ENCODE assay signal across 2 cellular contexts in the genomic region with DNA sequence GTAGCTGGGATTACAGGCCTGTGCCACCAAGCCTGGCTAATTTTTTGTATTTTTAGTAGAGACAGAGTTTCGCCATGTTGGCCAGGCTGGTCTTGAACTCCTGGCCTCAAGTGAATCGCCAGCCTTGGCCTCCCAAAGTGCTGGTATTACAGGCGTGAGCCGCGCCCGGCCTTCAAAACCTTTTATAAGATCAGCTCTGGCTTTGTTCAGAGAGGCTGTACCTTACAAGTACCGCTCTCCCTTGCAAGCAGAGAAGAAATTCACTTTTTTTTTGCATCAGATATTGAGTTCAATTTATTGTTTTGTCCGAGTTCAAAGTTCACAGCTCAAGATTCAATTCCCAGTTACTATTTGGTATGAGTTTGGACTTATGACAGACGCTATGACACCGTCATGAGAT.
TF ChIP-seq lines count a peak whose summit lies in the region.

No MANE protein-coding gene starts in this region.

TF ChIP-seq in SK-N-SH, 30 proteins besides CTCF, POLR2A, EP300 and RAD21:
- TF ChIP-seq, protein P1, sequence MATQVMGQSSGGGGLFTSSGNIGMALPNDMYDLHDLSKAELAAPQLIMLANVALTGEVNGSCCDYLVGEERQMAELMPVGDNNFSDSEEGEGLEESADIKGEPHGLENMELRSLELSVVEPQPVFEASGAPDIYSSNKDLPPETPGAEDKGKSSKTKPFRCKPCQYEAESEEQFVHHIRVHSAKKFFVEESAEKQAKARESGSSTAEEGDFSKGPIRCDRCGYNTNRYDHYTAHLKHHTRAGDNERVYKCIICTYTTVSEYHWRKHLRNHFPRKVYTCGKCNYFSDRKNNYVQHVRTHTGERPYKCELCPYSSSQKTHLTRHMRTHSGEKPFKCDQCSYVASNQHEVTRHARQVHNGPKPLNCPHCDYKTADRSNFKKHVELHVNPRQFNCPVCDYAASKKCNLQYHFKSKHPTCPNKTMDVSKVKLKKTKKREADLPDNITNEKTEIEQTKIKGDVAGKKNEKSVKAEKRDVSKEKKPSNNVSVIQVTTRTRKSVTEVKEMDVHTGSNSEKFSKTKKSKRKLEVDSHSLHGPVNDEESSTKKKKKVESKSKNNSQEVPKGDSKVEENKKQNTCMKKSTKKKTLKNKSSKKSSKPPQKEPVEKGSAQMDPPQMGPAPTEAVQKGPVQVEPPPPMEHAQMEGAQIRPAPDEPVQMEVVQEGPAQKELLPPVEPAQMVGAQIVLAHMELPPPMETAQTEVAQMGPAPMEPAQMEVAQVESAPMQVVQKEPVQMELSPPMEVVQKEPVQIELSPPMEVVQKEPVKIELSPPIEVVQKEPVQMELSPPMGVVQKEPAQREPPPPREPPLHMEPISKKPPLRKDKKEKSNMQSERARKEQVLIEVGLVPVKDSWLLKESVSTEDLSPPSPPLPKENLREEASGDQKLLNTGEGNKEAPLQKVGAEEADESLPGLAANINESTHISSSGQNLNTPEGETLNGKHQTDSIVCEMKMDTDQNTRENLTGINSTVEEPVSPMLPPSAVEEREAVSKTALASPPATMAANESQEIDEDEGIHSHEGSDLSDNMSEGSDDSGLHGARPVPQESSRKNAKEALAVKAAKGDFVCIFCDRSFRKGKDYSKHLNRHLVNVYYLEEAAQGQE (IDR thresholded peaks at IDR 0.05; ENCODE audit: low read depth, low read length), result no peak
- TF ChIP-seq FOSL2 (IDR thresholded peaks at IDR 0.05; ENCODE audit: borderline replicate concordance, low read depth) (no peak), GATA2 (CRISPR knock-in tag; IDR thresholded peaks at IDR 0.05) (no peak), SIN3A (IDR thresholded peaks at IDR 0.05; ENCODE audit: borderline replicate concordance, low read depth, low read length) (no peak), SMC3 (IDR thresholded peaks at IDR 0.05; ENCODE audit: low read depth, low read length) (no peak), ELF1 (IDR thresholded peaks at IDR 0.05) (no peak), NFIC (IDR thresholded peaks at IDR 0.05; ENCODE audit: borderline replicate concordance) (no peak), CHD2 (IDR thresholded peaks at IDR 0.05; ENCODE audit: low read length, partially characterized antibody) (no peak), NRF1 (IDR thresholded peaks at IDR 0.05; ENCODE audit: low read depth, low read length) (no peak), RXRA (IDR thresholded peaks at IDR 0.05; ENCODE audit: borderline replicate concordance, low read depth) (no peak), TEAD4 (IDR thresholded peaks at IDR 0.05; ENCODE audit: borderline replicate concordance, insufficient read depth) (no peak), YY1 (IDR thresholded peaks at IDR 0.05; ENCODE audit: low read depth) (no peak), FOXJ3 (CRISPR knock-in tag; IDR thresholded peaks at IDR 0.05) (no peak), GABPA (IDR thresholded peaks at IDR 0.05; ENCODE audit: low read depth) (no peak), MXI1 (IDR thresholded peaks at IDR 0.05; ENCODE audit: low read depth, low read length) (no peak), JUND (IDR thresholded peaks at IDR 0.05) (no peak)
- TF ChIP-seq, protein P2, sequence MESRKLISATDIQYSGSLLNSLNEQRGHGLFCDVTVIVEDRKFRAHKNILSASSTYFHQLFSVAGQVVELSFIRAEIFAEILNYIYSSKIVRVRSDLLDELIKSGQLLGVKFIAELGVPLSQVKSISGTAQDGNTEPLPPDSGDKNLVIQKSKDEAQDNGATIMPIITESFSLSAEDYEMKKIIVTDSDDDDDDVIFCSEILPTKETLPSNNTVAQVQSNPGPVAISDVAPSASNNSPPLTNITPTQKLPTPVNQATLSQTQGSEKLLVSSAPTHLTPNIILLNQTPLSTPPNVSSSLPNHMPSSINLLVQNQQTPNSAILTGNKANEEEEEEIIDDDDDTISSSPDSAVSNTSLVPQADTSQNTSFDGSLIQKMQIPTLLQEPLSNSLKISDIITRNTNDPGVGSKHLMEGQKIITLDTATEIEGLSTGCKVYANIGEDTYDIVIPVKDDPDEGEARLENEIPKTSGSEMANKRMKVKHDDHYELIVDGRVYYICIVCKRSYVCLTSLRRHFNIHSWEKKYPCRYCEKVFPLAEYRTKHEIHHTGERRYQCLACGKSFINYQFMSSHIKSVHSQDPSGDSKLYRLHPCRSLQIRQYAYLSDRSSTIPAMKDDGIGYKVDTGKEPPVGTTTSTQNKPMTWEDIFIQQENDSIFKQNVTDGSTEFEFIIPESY (IDR thresholded peaks at IDR 0.05; ENCODE audit: borderline replicate concordance, low read depth), result no peak
- TF ChIP-seq, protein P3, sequence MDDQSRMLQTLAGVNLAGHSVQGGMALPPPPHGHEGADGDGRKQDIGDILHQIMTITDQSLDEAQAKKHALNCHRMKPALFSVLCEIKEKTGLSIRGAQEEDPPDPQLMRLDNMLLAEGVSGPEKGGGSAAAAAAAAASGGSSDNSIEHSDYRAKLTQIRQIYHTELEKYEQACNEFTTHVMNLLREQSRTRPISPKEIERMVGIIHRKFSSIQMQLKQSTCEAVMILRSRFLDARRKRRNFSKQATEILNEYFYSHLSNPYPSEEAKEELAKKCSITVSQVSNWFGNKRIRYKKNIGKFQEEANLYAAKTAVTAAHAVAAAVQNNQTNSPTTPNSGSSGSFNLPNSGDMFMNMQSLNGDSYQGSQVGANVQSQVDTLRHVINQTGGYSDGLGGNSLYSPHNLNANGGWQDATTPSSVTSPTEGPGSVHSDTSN (IDR thresholded peaks at IDR 0.05), result no peak
- TF ChIP-seq, protein P4, sequence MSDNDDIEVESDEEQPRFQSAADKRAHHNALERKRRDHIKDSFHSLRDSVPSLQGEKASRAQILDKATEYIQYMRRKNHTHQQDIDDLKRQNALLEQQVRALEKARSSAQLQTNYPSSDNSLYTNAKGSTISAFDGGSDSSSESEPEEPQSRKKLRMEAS (IDR thresholded peaks at IDR 0.05; ENCODE audit: low read depth), result no peak
- TF ChIP-seq, protein P5, sequence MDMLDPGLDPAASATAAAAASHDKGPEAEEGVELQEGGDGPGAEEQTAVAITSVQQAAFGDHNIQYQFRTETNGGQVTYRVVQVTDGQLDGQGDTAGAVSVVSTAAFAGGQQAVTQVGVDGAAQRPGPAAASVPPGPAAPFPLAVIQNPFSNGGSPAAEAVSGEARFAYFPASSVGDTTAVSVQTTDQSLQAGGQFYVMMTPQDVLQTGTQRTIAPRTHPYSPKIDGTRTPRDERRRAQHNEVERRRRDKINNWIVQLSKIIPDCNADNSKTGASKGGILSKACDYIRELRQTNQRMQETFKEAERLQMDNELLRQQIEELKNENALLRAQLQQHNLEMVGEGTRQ (IDR thresholded peaks at IDR 0.05; ENCODE audit: borderline replicate concordance, low read depth, low read length), result no peak

TF ChIP-seq in SK-N-SH treated with all-trans-retinoic acid at 6 μM for 48 hours, 23 proteins besides CTCF, POLR2A, EP300 and RAD21 (continued from another document):
- TF ChIP-seq, protein P6, sequence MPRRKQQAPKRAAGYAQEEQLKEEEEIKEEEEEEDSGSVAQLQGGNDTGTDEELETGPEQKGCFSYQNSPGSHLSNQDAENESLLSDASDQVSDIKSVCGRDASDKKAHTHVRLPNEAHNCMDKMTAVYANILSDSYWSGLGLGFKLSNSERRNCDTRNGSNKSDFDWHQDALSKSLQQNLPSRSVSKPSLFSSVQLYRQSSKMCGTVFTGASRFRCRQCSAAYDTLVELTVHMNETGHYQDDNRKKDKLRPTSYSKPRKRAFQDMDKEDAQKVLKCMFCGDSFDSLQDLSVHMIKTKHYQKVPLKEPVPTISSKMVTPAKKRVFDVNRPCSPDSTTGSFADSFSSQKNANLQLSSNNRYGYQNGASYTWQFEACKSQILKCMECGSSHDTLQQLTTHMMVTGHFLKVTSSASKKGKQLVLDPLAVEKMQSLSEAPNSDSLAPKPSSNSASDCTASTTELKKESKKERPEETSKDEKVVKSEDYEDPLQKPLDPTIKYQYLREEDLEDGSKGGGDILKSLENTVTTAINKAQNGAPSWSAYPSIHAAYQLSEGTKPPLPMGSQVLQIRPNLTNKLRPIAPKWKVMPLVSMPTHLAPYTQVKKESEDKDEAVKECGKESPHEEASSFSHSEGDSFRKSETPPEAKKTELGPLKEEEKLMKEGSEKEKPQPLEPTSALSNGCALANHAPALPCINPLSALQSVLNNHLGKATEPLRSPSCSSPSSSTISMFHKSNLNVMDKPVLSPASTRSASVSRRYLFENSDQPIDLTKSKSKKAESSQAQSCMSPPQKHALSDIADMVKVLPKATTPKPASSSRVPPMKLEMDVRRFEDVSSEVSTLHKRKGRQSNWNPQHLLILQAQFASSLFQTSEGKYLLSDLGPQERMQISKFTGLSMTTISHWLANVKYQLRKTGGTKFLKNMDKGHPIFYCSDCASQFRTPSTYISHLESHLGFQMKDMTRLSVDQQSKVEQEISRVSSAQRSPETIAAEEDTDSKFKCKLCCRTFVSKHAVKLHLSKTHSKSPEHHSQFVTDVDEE (CRISPR knock-in tag; IDR thresholded peaks at IDR 0.05), result no peak
- no peak for TF ChIP-seq ZC3H10 (CRISPR knock-in tag; IDR thresholded peaks at IDR 0.05)
- TF ChIP-seq, protein P7, sequence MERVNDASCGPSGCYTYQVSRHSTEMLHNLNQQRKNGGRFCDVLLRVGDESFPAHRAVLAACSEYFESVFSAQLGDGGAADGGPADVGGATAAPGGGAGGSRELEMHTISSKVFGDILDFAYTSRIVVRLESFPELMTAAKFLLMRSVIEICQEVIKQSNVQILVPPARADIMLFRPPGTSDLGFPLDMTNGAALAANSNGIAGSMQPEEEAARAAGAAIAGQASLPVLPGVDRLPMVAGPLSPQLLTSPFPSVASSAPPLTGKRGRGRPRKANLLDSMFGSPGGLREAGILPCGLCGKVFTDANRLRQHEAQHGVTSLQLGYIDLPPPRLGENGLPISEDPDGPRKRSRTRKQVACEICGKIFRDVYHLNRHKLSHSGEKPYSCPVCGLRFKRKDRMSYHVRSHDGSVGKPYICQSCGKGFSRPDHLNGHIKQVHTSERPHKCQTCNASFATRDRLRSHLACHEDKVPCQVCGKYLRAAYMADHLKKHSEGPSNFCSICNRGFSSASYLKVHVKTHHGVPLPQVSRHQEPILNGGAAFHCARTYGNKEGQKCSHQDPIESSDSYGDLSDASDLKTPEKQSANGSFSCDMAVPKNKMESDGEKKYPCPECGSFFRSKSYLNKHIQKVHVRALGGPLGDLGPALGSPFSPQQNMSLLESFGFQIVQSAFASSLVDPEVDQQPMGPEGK (CRISPR knock-in tag; IDR thresholded peaks at IDR 0.05; ENCODE audit: borderline replicate concordance), result no peak
- no peak for TF ChIP-seq TOX (CRISPR knock-in tag; IDR thresholded peaks at IDR 0.05; ENCODE audit: borderline replicate concordance)
- TF ChIP-seq ZFP30 (CRISPR knock-in tag; IDR thresholded peaks at IDR 0.05), result no peak
- no peak for TF ChIP-seq TCF4 (CRISPR knock-in tag; IDR thresholded peaks at IDR 0.05; ENCODE audit: borderline replicate concordance)
- no peak for TF ChIP-seq ISL1 (CRISPR knock-in tag; IDR thresholded peaks at IDR 0.05)
- TF ChIP-seq, protein P8, sequence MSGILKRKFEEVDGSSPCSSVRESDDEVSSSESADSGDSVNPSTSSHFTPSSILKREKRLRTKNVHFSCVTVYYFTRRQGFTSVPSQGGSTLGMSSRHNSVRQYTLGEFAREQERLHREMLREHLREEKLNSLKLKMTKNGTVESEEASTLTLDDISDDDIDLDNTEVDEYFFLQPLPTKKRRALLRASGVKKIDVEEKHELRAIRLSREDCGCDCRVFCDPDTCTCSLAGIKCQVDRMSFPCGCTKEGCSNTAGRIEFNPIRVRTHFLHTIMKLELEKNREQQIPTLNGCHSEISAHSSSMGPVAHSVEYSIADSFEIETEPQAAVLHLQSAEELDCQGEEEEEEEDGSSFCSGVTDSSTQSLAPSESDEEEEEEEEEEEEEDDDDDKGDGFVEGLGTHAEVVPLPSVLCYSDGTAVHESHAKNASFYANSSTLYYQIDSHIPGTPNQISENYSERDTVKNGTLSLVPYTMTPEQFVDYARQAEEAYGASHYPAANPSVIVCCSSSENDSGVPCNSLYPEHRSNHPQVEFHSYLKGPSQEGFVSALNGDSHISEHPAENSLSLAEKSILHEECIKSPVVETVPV (CRISPR knock-in tag; IDR thresholded peaks at IDR 0.05), result no peak
- TF ChIP-seq GLIS3 (CRISPR knock-in tag; IDR thresholded peaks at IDR 0.05), result no peak
